10 cellular contexts compared by ENCODE assay signal in the genomic region with DNA sequence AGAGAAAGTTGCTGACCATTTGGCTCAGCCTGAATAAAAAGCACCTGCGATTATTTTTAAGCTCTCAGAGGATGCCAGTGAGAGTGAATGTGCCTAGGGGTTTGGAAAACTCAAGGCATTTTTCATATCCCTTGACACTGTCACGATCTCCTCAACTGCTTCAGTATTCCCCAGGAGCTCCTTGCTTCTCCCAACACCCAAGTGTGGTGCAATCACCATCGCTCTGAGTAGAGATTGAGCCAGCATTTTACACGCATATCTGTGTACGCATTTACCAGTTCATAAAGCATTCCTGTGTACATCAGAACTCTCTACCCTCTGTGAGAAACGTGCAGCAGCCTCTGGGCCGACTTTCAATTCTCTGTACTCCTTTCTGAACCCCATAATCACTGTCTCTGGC. TPM values are rescaled to one million over a fixed set of nuclear protein-coding genes. Genes with fewer than 3 reads are reported as not detected.
DNase-seq lines count a peak whose midpoint lies in the region; ATAC-seq and TF ChIP-seq lines count a peak whose summit lies in the region.
"Had no signal": no experiment of that assay in that cellular context is flagged by ENCODE, and none has a peak within 500 bp of the region (broad histone marks: within the 10 kb centered on the region; RNA-seq: fewer than 3 reads in every experiment).

No MANE protein-coding gene starts in this region.

- in situ Hi-C loops in ACHN (cut with HindIII; ENCODE audit: low pct_ligation_motif_present, low pct_unique_long_range_greater_than_20kb, low sequenced_read_pairs), result no loop called here

- CTCF ChIA-PET in CD4-positive, alpha-beta memory T cell (lab: Charles Lee; ENCODE audit: partially characterized antibody), result interaction anchor here (0.9 to 4.1 kb wide), 4 partner anchors 17 to 181 kb away, joined by 3 to 17 read pairs (median 6); no protein-coding TSS in a partner anchor
- CTCF ChIA-PET in MCF 10A (lab: Yijun Ruan, JAX), result interaction anchor here (0.6 to 2.8 kb wide), 6 partner anchors 9 to 118 kb away, joined by 3 to 9 read pairs (median 3); no protein-coding TSS in a partner anchor

- no peaks in the 10 kb centered on the region for H3K9me3 ChIP-seq in CD4-positive, alpha-beta memory T cell (ENCODE audit: control insufficient read depth in 1 of 2, low read length in 2 of 2)

- ATAC-seq in HG03565 (IDR thresholded peaks at IDR 0.05; ENCODE audit: unreplicated experiment), result no peak

- peak overlapping the region; percentile 26 to 97 (median 88) for H3K27ac Mint-ChIP-seq in CD4-positive, alpha-beta memory T cell
- H3K27ac Mint-ChIP-seq in MCF 10A (ENCODE audit: low read depth, unreplicated experiment), result peak overlapping the region; percentile 99
- peak overlapping the region; percentile 62 for H3K27ac Mint-ChIP-seq in nephron progenitor cell

- POLR2A ChIA-PET in CD4-positive, alpha-beta memory T cell (lab: Charles Lee; ENCODE audit: partially characterized antibody), result interaction anchor here (1.0 to 6.4 kb wide), 9 partner anchors 7 to 206 kb away, joined by 3 to 68 read pairs (median 25); a partner anchor contains a TSS
- POLR2A ChIA-PET in MCF 10A (lab: Yijun Ruan, JAX), result interaction anchor here (0.7 to 6.1 kb wide), 16 partner anchors 9 to 1435 kb away, joined by 3 to 62 read pairs (median 6); a partner anchor contains a TSS

- H3K4me3 Mint-ChIP-seq in CD4-positive, alpha-beta memory T cell, result peak overlapping the region; percentile 28 to 92 (median 56)
- H3K4me3 Mint-ChIP-seq in MCF 10A (ENCODE audit: unreplicated experiment) (peak overlapping the region; percentile 95), nephron progenitor cell (peak overlapping the region; percentile 96)

- BruUV-seq in MCF 10A (replicated peaks; lab: Mats Ljungman, UMichigan), result no TSS peak

- DNase-seq in CD4-positive, alpha-beta memory T cell, result no peak
- peak; percentile 46 for DNase-seq in MCF 10A (ENCODE audit: unreplicated experiment)
- DNase-seq in nephron progenitor cell, result no peak
- DNase-seq in stimulated activated CD4-positive, alpha-beta T cell treated with anti-CD3 and anti-CD28 coated beads, Interleukin-4, amount 100 ng/mL, for 24 hours, result no peak
- no peak for DNase-seq in ACHN
- DNase-seq in hippocampal formation (lab: John Stamatoyannopoulos, UW), result no peak
- DNase-seq: cerebellar nuclear complex, NCI-H1694 treated with DMSO at 0.1 percent for 48 hours had no signal

- H3K27ac ChIP-seq in CD4-positive, alpha-beta memory T cell (ENCODE audit: low read depth, low read length), result no peak overlapping the region
- H3K27ac ChIP-seq in KMS-11, result peak overlapping the region; percentile 80

- H2AFZ ChIP-seq in KMS-11 (ENCODE audit: low read depth), result no peak overlapping the region

- H3K27me3 Mint-ChIP-seq in CD4-positive, alpha-beta memory T cell, result no peaks in the 10 kb centered on the region
- H3K27me3 Mint-ChIP-seq in MCF 10A (ENCODE audit: insufficient read depth, unreplicated experiment) (no peaks in the 10 kb centered on the region), nephron progenitor cell (ENCODE audit: low read depth, poor library complexity) (no peaks in the 10 kb centered on the region)

- peaks cover 41 to 66% (median 53%) of the 10 kb centered on the region in 4 donors for H3K4me1 Mint-ChIP-seq in CD4-positive, alpha-beta memory T cell
- H3K4me1 Mint-ChIP-seq in MCF 10A (ENCODE audit: insufficient read depth, unreplicated experiment) (peaks cover 42% of the 10 kb centered on the region), nephron progenitor cell (peaks cover 54% of the 10 kb centered on the region)

- H3K36me3 Mint-ChIP-seq in CD4-positive, alpha-beta memory T cell, result peaks cover 30 to 53% of the 10 kb centered on the region in 2 donors
- H3K36me3 Mint-ChIP-seq in MCF 10A (ENCODE audit: insufficient read depth, unreplicated experiment) (peaks cover 30% of the 10 kb centered on the region), nephron progenitor cell (ENCODE audit: low read depth) (peaks cover 12% of the 10 kb centered on the region)

- no peaks in the 10 kb centered on the region for H4K20me1 ChIP-seq in KMS-11 (ENCODE audit: insufficient read depth)

- H3K9ac ChIP-seq in KMS-11, result peak overlapping the region; percentile 82; the same call in 1 of the 2 replicates

- peaks cover 0 to 3% (median 0%) of the 10 kb centered on the region in 8 donors for H3K9me3 Mint-ChIP-seq in CD4-positive, alpha-beta memory T cell
- H3K9me3 Mint-ChIP-seq in MCF 10A (ENCODE audit: unreplicated experiment) (no peaks in the 10 kb centered on the region), nephron progenitor cell (no peaks in the 10 kb centered on the region)

- TF ChIP-seq CTCF in KMS-11 (conservative IDR thresholded peaks at IDR 0.05; ENCODE audit: low read depth, low read length) (no peak), MCF 10A (IDR thresholded peaks at IDR 0.05; ENCODE audit: unreplicated experiment) (no peak), nephron progenitor cell (IDR thresholded peaks at IDR 0.05) (no peak)

- H3K79me2 ChIP-seq in KMS-11 (ENCODE audit: insufficient read depth, low read depth), result peaks cover 56% of the 10 kb centered on the region

- intact Hi-C loops in CD4-positive, alpha-beta memory T cell (cut with micrococcal nuclease), result no loop called here
- intact Hi-C loops in MCF 10A (cut with micrococcal nuclease), result no loop called here

- H3K4me1 ChIP-seq in CD4-positive, alpha-beta memory T cell (ENCODE audit: insufficient read depth, low read length), result peaks cover 57% of the 10 kb centered on the region
- peaks cover 73% of the 10 kb centered on the region for H3K4me1 ChIP-seq in KMS-11 (ENCODE audit: low read depth, poor library complexity, severe bottlenecking)

- H3K27me3 ChIP-seq in CD4-positive, alpha-beta memory T cell (ENCODE audit: insufficient read depth, low read length), result no peaks in the 10 kb centered on the region
- no peaks in the 10 kb centered on the region for H3K27me3 ChIP-seq in KMS-11 (ENCODE audit: insufficient read depth, low read depth)

- no peak overlapping the region for H3K4me3 ChIP-seq in CD4-positive, alpha-beta memory T cell (ENCODE audit: low read length in 2 of 2)
- H3K4me3 ChIP-seq in KMS-11 (IDR thresholded peaks at IDR 0.05; ENCODE audit: insufficient read depth, low read depth, low read length), result no peak overlapping the region

- H3K36me3 ChIP-seq in CD4-positive, alpha-beta memory T cell (ENCODE audit: insufficient read depth, low read length), result peaks cover 24% of the 10 kb centered on the region
- peaks cover 4% of the 10 kb centered on the region; the same call in 1 of the 2 replicates for H3K36me3 ChIP-seq in KMS-11 (ENCODE audit: insufficient read depth)

- peak overlapping the region; percentile 94 for H3K4me2 ChIP-seq in KMS-11

RNA-seq across cellular contexts. Expression of a gene that starts 1.3 kb away (rescaled TPM):
- total RNA-seq in CD4-positive, alpha-beta memory T cell, result 10 to 100 TPM; 19.5 to 20.7 TPM
- 10 to 100 TPM; 17.6 to 28.9 TPM for polyA plus RNA-seq in CD4-positive, alpha-beta memory T cell
- total RNA-seq in MCF 10A (2022), result 22.4 and 27.9 TPM in 2 replicates

RNA-seq across cellular contexts. Expression of a gene that starts 1.4 kb away (rescaled TPM):
- total RNA-seq in CD4-positive, alpha-beta memory T cell, result 10 to 100 TPM; 54.0 to 59.7 TPM
- 10 to 100 TPM in 1 of 2 donors, 1 to 10 TPM in 1; 7.9 to 19.7 TPM for polyA plus RNA-seq in CD4-positive, alpha-beta memory T cell
- 35.6 and 38.3 TPM in 2 replicates for total RNA-seq in MCF 10A (2022)

RNA-seq across cellular contexts. Expression of a gene that starts 27.3 kb away (rescaled TPM):
- 10 to 100 TPM; 72.7 to 74.5 TPM for total RNA-seq in CD4-positive, alpha-beta memory T cell
- 10 to 100 TPM; 22.2 to 45.4 TPM for polyA plus RNA-seq in CD4-positive, alpha-beta memory T cell
- 41.0 and 58.9 TPM in 2 replicates for total RNA-seq in MCF 10A (2022)

RNA-seq across cellular contexts. Expression of a gene that starts 56.0 kb away (rescaled TPM):
- 1 to 10 TPM; 4.0 to 4.1 TPM for total RNA-seq in CD4-positive, alpha-beta memory T cell
- 1 to 10 TPM; 2.8 to 4.1 TPM for polyA plus RNA-seq in CD4-positive, alpha-beta memory T cell
- 4.0 and 4.8 TPM in 2 replicates for total RNA-seq in MCF 10A (2022)
